Comparison of ENCODE assay signal across 15 cellular contexts in the genomic region with DNA sequence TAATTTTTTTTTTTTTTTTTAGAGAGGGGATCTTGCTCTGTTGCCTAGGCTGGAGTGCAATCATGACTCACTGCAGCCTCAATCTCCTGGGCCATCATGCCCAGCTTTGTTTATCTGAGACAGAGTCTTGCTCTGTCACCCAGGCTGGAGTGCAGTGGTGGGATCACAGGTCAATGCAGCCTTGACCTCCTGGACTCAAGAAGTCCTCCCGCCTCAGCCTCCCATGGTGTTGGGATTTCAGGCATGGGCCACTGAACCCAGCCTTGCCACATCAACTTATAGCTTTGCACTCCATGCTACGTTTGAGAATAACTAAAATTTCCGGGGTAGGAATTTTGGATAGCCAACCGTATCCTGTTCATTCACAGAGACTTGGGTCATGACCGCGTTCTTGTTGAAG. TPM values are rescaled to one million over a fixed set of nuclear protein-coding genes. Genes with fewer than 3 reads are reported as not detected.
DNase-seq lines count a peak whose midpoint lies in the region; ATAC-seq and TF ChIP-seq lines count a peak whose summit lies in the region.
"Had no signal": no experiment of that assay in that cellular context is flagged by ENCODE, and none has a peak within 500 bp of the region (broad histone marks: within the 10 kb centered on the region; RNA-seq: fewer than 3 reads in every experiment).

No MANE protein-coding gene starts in this region.

- no peaks in the 10 kb centered on the region for H3K9me2 ChIP-seq in PC-3 (replicated peaks; ENCODE audit: low read length)

- no peak overlapping the region for H3K27ac ChIP-seq in PC-3 (ENCODE audit: low read length)
- H3K27ac ChIP-seq in thyroid gland, result no peak overlapping the region
- H3K27ac ChIP-seq: 22Rv1 had no signal

- no peak overlapping the region for H2AFZ ChIP-seq in PC-3 (ENCODE audit: low read length)

- POLR2A ChIA-PET in PC-3 (lab: Charles Lee; ENCODE audit: unreplicated experiment), result no interaction called here

- 98 to 100% methylated on average over 6 of the region's 6 CpGs for WGBS in thyroid gland, 2 donors

- no peaks in the 10 kb centered on the region for H4K20me1 ChIP-seq in PC-3 (ENCODE audit: low read length)

- peaks cover 60% of the 10 kb centered on the region for H3K36me3 Mint-ChIP-seq in activated CD4-positive, alpha-beta T cell treated with anti-CD3 and anti-CD28 coated beads, Interleukin-2, amount 10 ng/mL, durations not matched to agents 24 days and 14 days (ENCODE audit: low read depth)
- H3K36me3 Mint-ChIP-seq in activated naive CD4-positive, alpha-beta T cell treated with anti-CD3 and anti-CD28 coated beads, Interleukin-2, amount 50 U/mL, for 24 hours, result peaks cover 10% of the 10 kb centered on the region
- H3K36me3 Mint-ChIP-seq in activated naive CD4-positive, alpha-beta T cell treated with anti-CD3 and anti-CD28 coated beads, Interleukin-2, amount 50 U/mL, for 72 hours, result peaks cover 22 to 37% of the 10 kb centered on the region in 2 donors
- H3K36me3 Mint-ChIP-seq in endothelial cell (ENCODE audit: low read depth, unreplicated experiment), result peaks cover 53% of the 10 kb centered on the region

- H3K27me3 ChIP-seq in PC-3 (ENCODE audit: low read length) (no peaks in the 10 kb centered on the region), thyroid gland (no peaks in the 10 kb centered on the region)

- no peaks in the 10 kb centered on the region for H3F3A ChIP-seq in PC-3 (ENCODE audit: low read length, unreplicated experiment)

- intact Hi-C loops in activated CD4-positive, alpha-beta T cell treated with anti-CD3 and anti-CD28 coated beads, Interleukin-2, amount 10 ng/mL, durations not matched to agents 24 days and 14 days (cut with micrococcal nuclease), result no loop called here
- intact Hi-C loops in posterior vena cava (cut with DNase I) (no loop called here), PC-3 (cut with micrococcal nuclease) (no loop called here), thyroid gland (cut with DNase I) (no loop called here)

- H3K9me3 ChIP-seq in PC-3 (ENCODE audit: low read length) (no peaks in the 10 kb centered on the region), thyroid gland (no peaks in the 10 kb centered on the region)
- H3K9me3 ChIP-seq: Caco-2 had no signal

- H3K4me1 ChIP-seq in PC-3 (ENCODE audit: insufficient read depth, low read length) (no peaks in the 10 kb centered on the region), thyroid gland (no peaks in the 10 kb centered on the region)

- no peak for TF ChIP-seq POLR2A in thyroid gland (IDR thresholded peaks at IDR 0.05)

- BruUV-seq in PC-3 (replicated peaks; lab: Mats Ljungman, UMichigan), result no TSS peak

- no peak overlapping the region for H3K4me2 ChIP-seq in PC-3 (ENCODE audit: low read length)

- no peak for DNase-seq in activated CD4-positive, alpha-beta T cell treated with anti-CD3 and anti-CD28 coated beads, Interleukin-2, amount 10 ng/mL, durations not matched to agents 24 days and 14 days
- DNase-seq in activated CD4-positive, alpha-beta T cell treated with anti-CD3 and anti-CD28 coated beads for 4 hours, result no peak
- DNase-seq in activated naive CD4-positive, alpha-beta T cell treated with anti-CD3 and anti-CD28 coated beads, Interleukin-2, amount 50 U/mL, for 72 hours (ENCODE audit: low spot score in 2 of 2), result no peak
- DNase-seq in endothelial cell (ENCODE audit: low spot score) (no peak), posterior vena cava (ENCODE audit: low spot score) (peak; percentile 10), PC-3 (no peak), thyroid gland (no peak)
- DNase-seq: Caco-2; CD8-positive, alpha-beta memory T cell; DND-41; GDM1; GOT3; H9 had no signal

- H3K9ac ChIP-seq in PC-3 (ENCODE audit: low read length), result no peak overlapping the region

- H3K4me3 ChIP-seq in PC-3 (ENCODE audit: low read length) (no peak overlapping the region), thyroid gland (replicated peaks in 1 of 3) (no peak overlapping the region)

- H3K27ac Mint-ChIP-seq in activated CD4-positive, alpha-beta T cell treated with anti-CD3 and anti-CD28 coated beads, Interleukin-2, amount 10 ng/mL, durations not matched to agents 24 days and 14 days, result peak overlapping the region; percentile 48
- H3K27ac Mint-ChIP-seq in activated naive CD4-positive, alpha-beta T cell treated with anti-CD3 and anti-CD28 coated beads, Interleukin-2, amount 50 U/mL, for 24 hours, result peak overlapping the region; percentile 17
- H3K27ac Mint-ChIP-seq in activated naive CD4-positive, alpha-beta T cell treated with anti-CD3 and anti-CD28 coated beads, Interleukin-2, amount 50 U/mL, for 72 hours, result peak overlapping the region in 1 of 2 donors; percentile 55
- peak overlapping the region; percentile 30 for H3K27ac Mint-ChIP-seq in endothelial cell (ENCODE audit: unreplicated experiment)

- CTCF ChIA-PET in PC-3 (lab: Charles Lee), result no interaction called here

- H3K4me1 Mint-ChIP-seq in activated CD4-positive, alpha-beta T cell treated with anti-CD3 and anti-CD28 coated beads, Interleukin-2, amount 10 ng/mL, durations not matched to agents 24 days and 14 days, result no peaks in the 10 kb centered on the region
- H3K4me1 Mint-ChIP-seq in activated naive CD4-positive, alpha-beta T cell treated with anti-CD3 and anti-CD28 coated beads, Interleukin-2, amount 50 U/mL, for 24 hours, result peaks cover 4% of the 10 kb centered on the region
- peaks cover 26% of the 10 kb centered on the region for H3K4me1 Mint-ChIP-seq in endothelial cell (ENCODE audit: unreplicated experiment)

- ATAC-seq in activated naive CD4-positive, alpha-beta T cell treated with anti-CD3 and anti-CD28 coated beads, Interleukin-2, amount 50 U/mL, for 72 hours, result no peak
- no peak for ATAC-seq in PC-3

- TF ChIP-seq CTCF in endothelial cell (IDR thresholded peaks at IDR 0.05; ENCODE audit: unreplicated experiment) (no peak), PC-3 (conservative IDR thresholded peaks at IDR 0.05; ENCODE audit: low read depth, low read length) (no peak), thyroid gland (IDR thresholded peaks at IDR 0.05) (no peak)

- no peaks in the 10 kb centered on the region for H3K27me3 Mint-ChIP-seq in activated CD4-positive, alpha-beta T cell treated with anti-CD3 and anti-CD28 coated beads, Interleukin-2, amount 10 ng/mL, durations not matched to agents 24 days and 14 days
- no peaks in the 10 kb centered on the region for H3K27me3 Mint-ChIP-seq in activated naive CD4-positive, alpha-beta T cell treated with anti-CD3 and anti-CD28 coated beads, Interleukin-2, amount 50 U/mL, for 24 hours
- H3K27me3 Mint-ChIP-seq in endothelial cell (ENCODE audit: unreplicated experiment), result peaks cover 2% of the 10 kb centered on the region
- H3K27me3 Mint-ChIP-seq: CD8-positive, alpha-beta memory T cell had no signal

- no peak overlapping the region for H3K4me3 Mint-ChIP-seq in activated CD4-positive, alpha-beta T cell treated with anti-CD3 and anti-CD28 coated beads, Interleukin-2, amount 10 ng/mL, durations not matched to agents 24 days and 14 days
- H3K4me3 Mint-ChIP-seq in activated naive CD4-positive, alpha-beta T cell treated with anti-CD3 and anti-CD28 coated beads, Interleukin-2, amount 50 U/mL, for 24 hours, result no peak overlapping the region
- peak overlapping the region; percentile 19 for H3K4me3 Mint-ChIP-seq in endothelial cell (ENCODE audit: unreplicated experiment)
- H3K4me3 Mint-ChIP-seq: CD8-positive, alpha-beta memory T cell; H9 had no signal

- H3K36me3 ChIP-seq in PC-3 (ENCODE audit: low read depth, low read length) (peaks cover 31% of the 10 kb centered on the region), thyroid gland (peaks cover 78 to 84% of the 10 kb centered on the region in 2 donors)

- H3K9me3 Mint-ChIP-seq in activated CD4-positive, alpha-beta T cell treated with anti-CD3 and anti-CD28 coated beads, Interleukin-2, amount 10 ng/mL, durations not matched to agents 24 days and 14 days, result no peaks in the 10 kb centered on the region
- no peaks in the 10 kb centered on the region for H3K9me3 Mint-ChIP-seq in activated naive CD4-positive, alpha-beta T cell treated with anti-CD3 and anti-CD28 coated beads, Interleukin-2, amount 50 U/mL, for 24 hours
- H3K9me3 Mint-ChIP-seq in activated naive CD4-positive, alpha-beta T cell treated with anti-CD3 and anti-CD28 coated beads, Interleukin-2, amount 50 U/mL, for 72 hours, result no peaks in the 10 kb centered on the region
- H3K9me3 Mint-ChIP-seq in endothelial cell (ENCODE audit: unreplicated experiment), result no peaks in the 10 kb centered on the region
- H3K9me3 Mint-ChIP-seq: CD8-positive, alpha-beta memory T cell; H9 had no signal

- no peaks in the 10 kb centered on the region for H3K79me2 ChIP-seq in PC-3 (ENCODE audit: low read length)

RNA-seq across cellular contexts. Expression of gene RNF213, which starts 30.6 kb away (rescaled TPM):
- 238 and 264 TPM in 2 replicates for total RNA-seq in activated CD4-positive, alpha-beta T cell treated with anti-CD3 and anti-CD28 coated beads, Interleukin-2, amount 10 ng/mL, durations not matched to agents 24 days and 14 days
- total RNA-seq in activated naive CD4-positive, alpha-beta T cell treated with anti-CD3 and anti-CD28 coated beads, Interleukin-2, amount 50 U/mL, for 72 hours, result 100 to 1,000 TPM; 415 to 602 TPM
- total RNA-seq in endothelial cell (ENCODE audit: unreplicated experiment), result 110 TPM
- total RNA-seq in posterior vena cava, result 10 to 100 TPM; 98.8 to 99.3 TPM
- total RNA-seq in PC-3 (2014; rRNA removed), result 71.4 and 84.1 TPM in 2 replicates
- 100 to 1,000 TPM; 107 to 245 (median 187) TPM for total RNA-seq in thyroid gland
